In genomic region chr22:46240917-46241316, GRCh38 we compare ENCODE assay signal across 19 cellular contexts. TPM values are rescaled to one million over a fixed set of nuclear protein-coding genes. Genes with fewer than 3 reads are reported as not detected.
"Had no signal": no experiment of that assay in that cellular context is flagged by ENCODE, and none has a peak within 500 bp of the region (broad histone marks: within the 10 kb centered on the region; RNA-seq: fewer than 3 reads in every experiment).

No MANE protein-coding gene starts in this region.

- H3K9me3 ChIP-seq: ascending aorta, breast epithelium, esophagus muscularis mucosa, gastroesophageal sphincter, testis had no signal

- H3K4me3 ChIP-seq: ascending aorta, breast epithelium, esophagus muscularis mucosa, gastroesophageal sphincter, skin epidermis, testis had no signal

- H3K36me3 ChIP-seq: breast epithelium had no signal

- H3K27me3 ChIP-seq: ascending aorta, breast epithelium, esophagus muscularis mucosa, gastroesophageal sphincter, testis had no signal

- H3K27ac ChIP-seq: ascending aorta, breast epithelium, esophagus muscularis mucosa, gastroesophageal sphincter, skin epidermis, testis had no signal

- H3K27ac Mint-ChIP-seq: activated T-cell treated with anti-CD3 and anti-CD28 coated beads, Interleukin-2, amount 50 U/mL, for 72 hours; dendritic cell treated with granulocyte-macrophage colony-stimulating factor and Interleukin-4, amounts not matched to agents 40 ng/mL and 50 ng/mL, for 4 days; type B pancreatic cell had no signal

- H3K4me1 ChIP-seq: ascending aorta, breast epithelium had no signal

- H3K9me3 Mint-ChIP-seq: activated CD4-positive, alpha-beta T cell treated with anti-CD3 and anti-CD28 coated beads, Interleukin-2, amount 10 ng/mL, durations not matched to agents 7 days and 5 days; activated T-cell treated with anti-CD3 and anti-CD28 coated beads, Interleukin-2, amount 50 U/mL, for 72 hours; dendritic cell treated with granulocyte-macrophage colony-stimulating factor and Interleukin-4, amounts not matched to agents 40 ng/mL and 50 ng/mL, for 4 days; neural crest cell; type B pancreatic cell had no signal

- ATAC-seq: activated T-cell treated with anti-CD3 and anti-CD28 coated beads, Interleukin-2, amount 50 U/mL, for 72 hours; gastroesophageal sphincter had no signal

- H3K27me3 Mint-ChIP-seq: activated CD4-positive, alpha-beta T cell treated with anti-CD3 and anti-CD28 coated beads, Interleukin-2, amount 10 ng/mL, durations not matched to agents 7 days and 5 days; dendritic cell treated with granulocyte-macrophage colony-stimulating factor and Interleukin-4, amounts not matched to agents 40 ng/mL and 50 ng/mL, for 4 days; type B pancreatic cell had no signal

- DNase-seq: activated CD4-positive, alpha-beta T cell treated with anti-CD3 and anti-CD28 coated beads, Interleukin-2, amount 10 ng/mL, durations not matched to agents 7 days and 5 days; activated CD8-positive, alpha-beta memory T cell treated with anti-CD3 and anti-CD28 coated beads for 24 hours; activated effector memory CD4-positive, alpha-beta T cell treated with anti-CD3 and anti-CD28 coated beads, Interleukin-2, amount 50 U/mL, for 16 hours; activated naive CD4-positive, alpha-beta T cell treated with anti-CD3 and anti-CD28 coated beads, Interleukin-2, amount 50 U/mL, for 16 hours; activated T-cell treated with anti-CD3 and anti-CD28 coated beads, Interleukin-2, amount 50 U/mL, for 72 hours; effector CD8-positive, alpha-beta T cell; mammary epithelial cell; stimulated activated CD4-positive, alpha-beta T cell treated with anti-CD3 and anti-CD28 coated beads, Interleukin-4, amount 100 ng/mL, for 1 hour had no signal

- H3K4me3 Mint-ChIP-seq: activated CD4-positive, alpha-beta T cell treated with anti-CD3 and anti-CD28 coated beads, Interleukin-2, amount 10 ng/mL, durations not matched to agents 7 days and 5 days; activated T-cell treated with anti-CD3 and anti-CD28 coated beads, Interleukin-2, amount 50 U/mL, for 72 hours; dendritic cell treated with granulocyte-macrophage colony-stimulating factor and Interleukin-4, amounts not matched to agents 40 ng/mL and 50 ng/mL, for 4 days; neural crest cell; type B pancreatic cell had no signal

RNA-seq across cellular contexts. Expression of gene PKDREJ, which starts 22.2 kb away (rescaled TPM):
- total RNA-seq: activated CD4-positive, alpha-beta T cell treated with anti-CD3 and anti-CD28 coated beads, Interleukin-2, amount 10 ng/mL, durations not matched to agents 7 days and 5 days; activated T-cell treated with anti-CD3 and anti-CD28 coated beads, Interleukin-2, amount 50 U/mL, for 72 hours; ascending aorta; endothelial cell of umbilical vein; mammary epithelial cell; T-helper 1 cell treated with Interleukin-12 subunit alpha and Interleukin-12 subunit beta and Interleukin-4 antibody, amounts not matched to agents 30 ng/mL and 1 ng/mL, for 36 hours had no signal
- polyA plus RNA-seq: endothelial cell of umbilical vein, mammary epithelial cell had no signal

RNA-seq across cellular contexts. Expression of gene GTSE1, which starts 55.8 kb away (rescaled TPM):
- total RNA-seq: ascending aorta had no signal
